22 cellular contexts compared by ENCODE assay signal in the genomic region with DNA sequence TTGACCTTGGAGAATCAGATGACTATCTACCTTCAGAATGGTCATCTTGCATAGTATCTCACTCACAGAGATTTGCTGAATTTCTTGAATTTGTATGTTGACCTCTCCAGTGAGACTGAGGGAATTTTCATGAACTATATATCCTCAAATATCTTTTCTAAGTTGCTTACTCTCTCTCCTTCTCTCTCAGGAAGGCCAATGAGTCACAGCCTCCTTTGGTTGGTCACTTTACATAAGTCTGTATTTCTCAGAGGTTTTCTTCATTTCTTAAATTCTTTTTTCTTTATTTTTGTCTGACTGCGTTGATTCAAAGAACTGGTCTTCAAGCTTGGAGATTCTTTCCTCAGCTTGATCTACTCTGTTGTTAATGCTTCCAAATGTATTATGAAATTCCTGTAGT. TPM values are rescaled to one million over a fixed set of nuclear protein-coding genes. Genes with fewer than 3 reads are reported as not detected.
"Had no signal": no experiment of that assay in that cellular context is flagged by ENCODE, and none has a peak within 500 bp of the region (broad histone marks: within the 10 kb centered on the region; RNA-seq: fewer than 3 reads in every experiment).

No MANE protein-coding gene starts in this region.

- FAIRE-seq: frontal cortex, pancreas had no signal

- H3K27ac ChIP-seq: adrenal gland, pancreas, psoas muscle, right atrium auricular region, tibial artery had no signal

- ATAC-seq: activated naive CD4-positive, alpha-beta T cell treated with anti-CD3 and anti-CD28 coated beads, Interleukin-2, amount 50 U/mL, for 72 hours; activated T-helper 17 cell treated with anti-CD3 and anti-CD28 coated beads, Interleukin-2, amount 50 U/mL, for 72 hours; left colon; mucosa of descending colon; pancreas; psoas muscle; stimulated activated naive CD8-positive, alpha-beta T cell treated with anti-CD3 and anti-CD28 coated beads, Interleukin-15, Interleukin-2, amounts not matched to agents 100 U/mL and 50 U/mL, for 24 hours had no signal

- H3K27me3 ChIP-seq: pancreas, right atrium auricular region had no signal

- H3K4me3 ChIP-seq: adrenal gland, mucosa of descending colon, pancreas, psoas muscle, right atrium auricular region, tibial artery had no signal

- H3K36me3 ChIP-seq: adrenal gland, pancreas, right atrium auricular region, tibial artery had no signal

- DNase-seq: activated CD8-positive, alpha-beta memory T cell treated with anti-CD3 and anti-CD28 coated beads for 24 hours; activated CD8-positive, alpha-beta memory T cell treated with anti-CD3 and anti-CD28 coated beads, Interleukin-2, amount 50 U/mL, for 4 hours; activated T-cell treated with anti-CD3 and anti-CD28 coated beads, Interleukin-2, amount 50 U/mL, for 24 hours; adrenal gland; glutamatergic neuron; hippocampal formation; islet precursor cell; left colon; mucosa of descending colon; nephron progenitor cell; pancreas; psoas muscle; stimulated activated CD4-positive, alpha-beta T cell treated with anti-CD3 and anti-CD28 coated beads, Interleukin-12 subunit alpha, Interleukin-12 subunit beta, amount 100 ng/mL, for 4 hours; stimulated activated CD4-positive, alpha-beta T cell treated with anti-CD3 and anti-CD28 coated beads, Interleukin-4, amount 100 ng/mL, for 4 hours; stimulated activated naive CD8-positive, alpha-beta T cell treated with anti-CD3 and anti-CD28 coated beads, Interleukin-15, Interleukin-2, amounts not matched to agents 100 U/mL and 50 U/mL, for 24 hours; substantia nigra; tibial artery had no signal

RNA-seq across cellular contexts. Expression of a gene that starts 51.7 kb away (rescaled TPM):
- total RNA-seq: activated naive CD4-positive, alpha-beta T cell treated with anti-CD3 and anti-CD28 coated beads, Interleukin-2, amount 50 U/mL, for 72 hours; activated T-helper 17 cell treated with anti-CD3 and anti-CD28 coated beads, Interleukin-2, amount 50 U/mL, for 72 hours; epithelial cell of proximal tubule had no signal
